Comparison of ENCODE assay signal across 19 cellular contexts in genomic region chr12:123100882-123101281, GRCh38.
"Had no signal": no experiment of that assay in that cellular context is flagged by ENCODE, and none has a peak within 500 bp of the region (broad histone marks: within the 10 kb centered on the region; RNA-seq: fewer than 3 reads in every experiment).

No MANE protein-coding gene starts in this region.

- DNase-seq: activated CD4-positive, alpha-beta memory T cell treated with anti-CD3 and anti-CD28 coated beads, Interleukin-2, amount 10 ng/mL, durations not matched to agents 7 days and 5 days; activated CD4-positive, alpha-beta T cell treated with anti-CD3 and anti-CD28 coated beads, Interleukin-2, amount 50 U/mL, for 1 hour; activated CD4-positive, CD25-positive, alpha-beta regulatory T cell; activated gamma-delta T cell; activated naive CD4-positive, alpha-beta T cell treated with anti-CD3 and anti-CD28 coated beads, Interleukin-2, amount 10 ng/mL, durations not matched to agents 7 days and 5 days; activated naive CD8-positive, alpha-beta T cell treated with anti-CD3 and anti-CD28 coated beads for 36 hours; activated T-cell treated with anti-CD3 and anti-CD28 coated beads for 4 hours; activated T-cell treated with anti-CD3 and anti-CD28 coated beads, Interleukin-2, amount 50 U/mL, for 48 hours; KG1; NCI-H1048; NCI-H146; NCI-H187 treated with DMSO at 0.1 percent for 48 hours; NCI-H2081 treated with DMSO at 0.1 percent for 48 hours; NCI-H446; PC-3; SIG-M5; T-cell had no signal

- H3K27me3 Mint-ChIP-seq: activated CD4-positive, alpha-beta memory T cell treated with anti-CD3 and anti-CD28 coated beads, Interleukin-2, amount 10 ng/mL, durations not matched to agents 7 days and 5 days; activated naive CD4-positive, alpha-beta T cell treated with anti-CD3 and anti-CD28 coated beads, Interleukin-2, amount 10 ng/mL, durations not matched to agents 7 days and 5 days; activated naive CD8-positive, alpha-beta T cell treated with anti-CD3 and anti-CD28 coated beads for 36 hours; activated T-helper 17 cell treated with anti-CD3 and anti-CD28 coated beads, Interleukin-2, amount 50 U/mL, for 72 hours; T-cell had no signal

- H3K27ac ChIP-seq: VCaP had no signal

- ATAC-seq: activated T-helper 17 cell treated with anti-CD3 and anti-CD28 coated beads, Interleukin-2, amount 50 U/mL, for 72 hours; PC-3; T-cell had no signal

- H3K9me3 Mint-ChIP-seq: activated CD4-positive, alpha-beta memory T cell treated with anti-CD3 and anti-CD28 coated beads, Interleukin-2, amount 10 ng/mL, durations not matched to agents 7 days and 5 days; activated naive CD4-positive, alpha-beta T cell treated with anti-CD3 and anti-CD28 coated beads, Interleukin-2, amount 10 ng/mL, durations not matched to agents 7 days and 5 days; activated naive CD8-positive, alpha-beta T cell treated with anti-CD3 and anti-CD28 coated beads for 36 hours; activated T-helper 17 cell treated with anti-CD3 and anti-CD28 coated beads, Interleukin-2, amount 50 U/mL, for 72 hours; T-cell had no signal

- H3K4me3 Mint-ChIP-seq: activated CD4-positive, alpha-beta memory T cell treated with anti-CD3 and anti-CD28 coated beads, Interleukin-2, amount 10 ng/mL, durations not matched to agents 7 days and 5 days; activated naive CD4-positive, alpha-beta T cell treated with anti-CD3 and anti-CD28 coated beads, Interleukin-2, amount 10 ng/mL, durations not matched to agents 7 days and 5 days; activated naive CD8-positive, alpha-beta T cell treated with anti-CD3 and anti-CD28 coated beads for 36 hours; activated T-helper 17 cell treated with anti-CD3 and anti-CD28 coated beads, Interleukin-2, amount 50 U/mL, for 72 hours; T-cell had no signal

- H3K27ac Mint-ChIP-seq: activated CD4-positive, alpha-beta memory T cell treated with anti-CD3 and anti-CD28 coated beads, Interleukin-2, amount 10 ng/mL, durations not matched to agents 7 days and 5 days; activated naive CD4-positive, alpha-beta T cell treated with anti-CD3 and anti-CD28 coated beads, Interleukin-2, amount 10 ng/mL, durations not matched to agents 7 days and 5 days; activated naive CD8-positive, alpha-beta T cell treated with anti-CD3 and anti-CD28 coated beads for 36 hours; activated T-helper 17 cell treated with anti-CD3 and anti-CD28 coated beads, Interleukin-2, amount 50 U/mL, for 72 hours; T-cell had no signal
